15 cellular contexts compared by ENCODE assay signal in the genomic region with DNA sequence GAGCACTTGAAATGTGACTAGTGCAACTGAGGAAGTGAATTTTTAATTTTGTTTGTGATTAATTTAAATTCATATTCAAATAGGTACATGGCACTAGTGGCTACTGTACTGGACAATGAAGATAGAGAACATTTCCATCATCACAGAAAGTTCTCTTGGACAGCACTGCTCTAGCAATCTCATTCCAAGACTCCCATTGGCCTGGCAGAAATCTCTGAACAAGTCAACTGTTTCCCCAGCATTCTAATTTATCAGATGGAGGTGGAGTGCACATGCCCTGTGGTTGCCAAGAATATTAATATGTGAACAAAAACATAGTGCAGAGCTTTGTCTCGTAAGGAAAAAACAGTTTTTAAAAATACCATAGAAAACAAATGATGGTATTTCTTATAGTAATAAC.
"Had no signal": no experiment of that assay in that cellular context is flagged by ENCODE, and none has a peak within 500 bp of the region (broad histone marks: within the 10 kb centered on the region; RNA-seq: fewer than 3 reads in every experiment).

No MANE protein-coding gene starts in this region.

- ATAC-seq: activated CD4-positive, CD25-positive, alpha-beta regulatory T cell treated with anti-CD3 and anti-CD28 coated beads, Interleukin-2, amount 50 U/mL, for 24 hours; activated T-cell treated with anti-CD3 and anti-CD28 coated beads, Interleukin-2, amount 50 U/mL, for 4 hours; lower lobe of right lung; natural killer cell; stimulated activated naive B cell treated with anti-CD40 and anti-IgM and Interleukin-4, amounts not matched to agents 10 μg/mL and 1 μg/mL and 100 μg/mL, for 72 hours; T-cell had no signal

- H3K27me3 ChIP-seq: brain microvascular endothelial cell, esophagus squamous epithelium, hepatocyte, spleen had no signal

- H3K27me3 Mint-ChIP-seq: stimulated activated naive B cell treated with anti-CD40 and anti-IgM and Interleukin-4, amounts not matched to agents 10 μg/mL and 1 μg/mL and 100 μg/mL, for 72 hours had no signal

- H3K27ac Mint-ChIP-seq: activated naive CD4-positive, alpha-beta T cell treated with anti-CD3 and anti-CD28 coated beads for 36 hours; natural killer cell; T-cell had no signal

- H3K4me3 Mint-ChIP-seq: activated naive CD4-positive, alpha-beta T cell treated with anti-CD3 and anti-CD28 coated beads for 36 hours; activated T-cell treated with anti-CD3 and anti-CD28 coated beads, Interleukin-2, amount 50 U/mL, for 4 hours; natural killer cell; stimulated activated naive B cell treated with anti-CD40 and anti-IgM and Interleukin-4, amounts not matched to agents 10 μg/mL and 1 μg/mL and 100 μg/mL, for 72 hours; T-cell had no signal

- H3K4me3 ChIP-seq: esophagus squamous epithelium, hepatocyte, lower lobe of right lung, spleen had no signal

- H2AFZ ChIP-seq: hepatocyte had no signal

- H3K27ac ChIP-seq: brain microvascular endothelial cell, esophagus squamous epithelium, hepatocyte, lower lobe of right lung, spleen had no signal

- H3K4me1 Mint-ChIP-seq: T-cell had no signal

- DNase-seq: activated CD4-positive, alpha-beta T cell treated with anti-CD3 and anti-CD28 coated beads, Interleukin-2, amount 50 U/mL, for 1 hour; activated CD8-positive, alpha-beta memory T cell treated with anti-CD3 and anti-CD28 coated beads, Interleukin-2, amount 50 U/mL, for 4 hours; activated naive CD4-positive, alpha-beta T cell treated with anti-CD3 and anti-CD28 coated beads for 36 hours; activated T-cell treated with anti-CD3 and anti-CD28 coated beads, Interleukin-2, amount 50 U/mL, for 4 hours; brain microvascular endothelial cell; cerebellar nuclear complex; effector CD8-positive, alpha-beta T cell; esophagus squamous epithelium; lower lobe of right lung; natural killer cell; spleen; stimulated activated naive B cell treated with anti-CD40 and anti-IgM and Interleukin-4, amounts not matched to agents 10 μg/mL and 1 μg/mL and 100 μg/mL, for 72 hours; T-cell had no signal

- H3K4me2 ChIP-seq: hepatocyte had no signal

- H3K36me3 Mint-ChIP-seq: natural killer cell, T-cell had no signal

- H3K36me3 ChIP-seq: esophagus squamous epithelium had no signal

- H3K9me3 ChIP-seq: esophagus squamous epithelium, lower lobe of right lung, spleen had no signal

- H3K9me3 Mint-ChIP-seq: activated naive CD4-positive, alpha-beta T cell treated with anti-CD3 and anti-CD28 coated beads for 36 hours; activated T-cell treated with anti-CD3 and anti-CD28 coated beads, Interleukin-2, amount 50 U/mL, for 4 hours; natural killer cell; stimulated activated naive B cell treated with anti-CD40 and anti-IgM and Interleukin-4, amounts not matched to agents 10 μg/mL and 1 μg/mL and 100 μg/mL, for 72 hours; T-cell had no signal
